ENCODE assay signal across 8 cellular contexts in the genomic region with DNA sequence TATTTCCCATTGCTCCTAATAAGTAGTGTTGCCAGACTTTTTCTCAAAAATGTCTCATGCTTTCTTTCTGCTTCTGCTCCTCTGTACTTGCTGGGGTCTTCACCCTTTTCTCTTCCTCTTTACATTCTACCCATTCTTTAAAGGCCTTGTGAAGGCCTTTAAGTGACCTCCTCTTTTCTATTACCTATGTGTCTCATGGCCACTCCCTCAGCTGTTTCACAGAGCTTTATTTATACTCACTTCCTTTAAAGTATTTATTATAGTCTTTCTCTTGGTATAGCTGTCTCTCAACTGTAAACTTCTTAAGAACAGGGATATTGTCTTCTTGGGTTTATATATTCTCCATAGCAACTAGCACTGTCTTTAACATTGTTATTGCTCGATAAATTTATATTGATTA. TPM values are rescaled to one million over a fixed set of nuclear protein-coding genes. Genes with fewer than 3 reads are reported as not detected.
DNase-seq lines count a peak whose midpoint lies in the region; ATAC-seq, FAIRE-seq and TF ChIP-seq lines count a peak whose summit lies in the region.

No MANE protein-coding gene starts in this region.

- no peaks in the 10 kb centered on the region for H3K27me3 ChIP-seq in thyroid gland

- peak overlapping the region in 2 of 3 donors; percentile 33 to 48 for H3K4me3 ChIP-seq in thyroid gland (replicated peaks in 1 of 3)

- H3K4me1 ChIP-seq in thyroid gland: peaks cover 0 to 3% of the 10 kb centered on the region in 2 donors

- no peak for TF ChIP-seq POLR2A in thyroid gland (IDR thresholded peaks at IDR 0.05)

- peak overlapping the region; percentile 45 for H3K27ac Mint-ChIP-seq in activated T-cell treated with anti-CD3 and anti-CD28 coated beads, Interleukin-2, amount 50 U/mL, for 24 hours
- H3K27ac Mint-ChIP-seq in activated T-helper 17 cell treated with anti-CD3 and anti-CD28 coated beads, Interleukin-2, amount 50 U/mL, for 72 hours: peak overlapping the region; percentile 92

- peaks cover 27% of the 10 kb centered on the region for H3K4me1 Mint-ChIP-seq in activated T-cell treated with anti-CD3 and anti-CD28 coated beads, Interleukin-2, amount 50 U/mL, for 24 hours (ENCODE audit: low read depth)
- H3K4me1 Mint-ChIP-seq in activated T-helper 17 cell treated with anti-CD3 and anti-CD28 coated beads, Interleukin-2, amount 50 U/mL, for 72 hours: peaks cover 6% of the 10 kb centered on the region

- H3K9me3 ChIP-seq in thyroid gland: no peaks in the 10 kb centered on the region

- peak; percentile 51 for FAIRE-seq in islet of Langerhans (lab: Jason Lieb, UNC)

- 26 to 34% methylated on average over 1 of the region's 1 CpG for WGBS in thyroid gland, 2 donors

- H3K4me3 Mint-ChIP-seq in activated T-cell treated with anti-CD3 and anti-CD28 coated beads, Interleukin-2, amount 50 U/mL, for 24 hours: peak overlapping the region; percentile 95
- H3K4me3 Mint-ChIP-seq in activated T-helper 17 cell treated with anti-CD3 and anti-CD28 coated beads, Interleukin-2, amount 50 U/mL, for 72 hours: peak overlapping the region; percentile 89

- no peak for ATAC-seq in activated T-helper 17 cell treated with anti-CD3 and anti-CD28 coated beads, Interleukin-2, amount 50 U/mL, for 72 hours (replicated peaks)
- ATAC-seq in GM21737 (IDR thresholded peaks at IDR 0.05; ENCODE audit: unreplicated experiment): no peak

- peaks cover 45% of the 10 kb centered on the region for H3K36me3 Mint-ChIP-seq in activated T-cell treated with anti-CD3 and anti-CD28 coated beads, Interleukin-2, amount 50 U/mL, for 24 hours (ENCODE audit: low read depth)
- H3K36me3 Mint-ChIP-seq in activated T-helper 17 cell treated with anti-CD3 and anti-CD28 coated beads, Interleukin-2, amount 50 U/mL, for 72 hours (ENCODE audit: low read depth): peaks cover 45% of the 10 kb centered on the region

- H3K9me3 Mint-ChIP-seq in activated T-cell treated with anti-CD3 and anti-CD28 coated beads, Interleukin-2, amount 50 U/mL, for 24 hours: no peaks in the 10 kb centered on the region
- no peaks in the 10 kb centered on the region for H3K9me3 Mint-ChIP-seq in activated T-helper 17 cell treated with anti-CD3 and anti-CD28 coated beads, Interleukin-2, amount 50 U/mL, for 72 hours

- intact Hi-C loops in thyroid gland (cut with DNase I): no loop called here

- H3K27me3 Mint-ChIP-seq in activated T-cell treated with anti-CD3 and anti-CD28 coated beads, Interleukin-2, amount 50 U/mL, for 24 hours: no peaks in the 10 kb centered on the region
- peaks cover 4% of the 10 kb centered on the region for H3K27me3 Mint-ChIP-seq in activated T-helper 17 cell treated with anti-CD3 and anti-CD28 coated beads, Interleukin-2, amount 50 U/mL, for 72 hours

- H3K36me3 ChIP-seq in thyroid gland: peaks cover 0 to 14% of the 10 kb centered on the region in 2 donors

- no peak for DNase-seq in activated T-cell treated with anti-CD3 and anti-CD28 coated beads, Interleukin-2, amount 50 U/mL, for 24 hours
- DNase-seq in activated T-cell treated with anti-CD3 and anti-CD28 coated beads, Interleukin-2, amount 50 U/mL, for 1 hour: no peak
- no peak for DNase-seq in thyroid gland
- DNase-seq in NCI-H2029 (lab: John Stamatoyannopoulos, UW): no peak
- no peak for DNase-seq in activated CD8-positive, alpha-beta memory T cell treated with anti-CD3 and anti-CD28 coated beads, Interleukin-2, amount 50 U/mL, for 4 hours

- peak overlapping the region in 1 of 3 donors; percentile 44 for H3K27ac ChIP-seq in thyroid gland

- TF ChIP-seq CTCF in thyroid gland (IDR thresholded peaks at IDR 0.05): no peak

RNA-seq across cellular contexts. Expression of a gene that starts 0.8 kb away (rescaled TPM):
- total RNA-seq in activated T-helper 17 cell treated with anti-CD3 and anti-CD28 coated beads, Interleukin-2, amount 50 U/mL, for 72 hours: 10 to 100 TPM; 13.0 to 18.7 TPM
- 10 to 100 TPM; 36.3 to 44.1 (median 39.2) TPM for total RNA-seq in thyroid gland

RNA-seq across cellular contexts. Expression of a gene that starts 24.5 kb away (rescaled TPM):
- total RNA-seq in activated T-helper 17 cell treated with anti-CD3 and anti-CD28 coated beads, Interleukin-2, amount 50 U/mL, for 72 hours: not detected
- under 1 TPM in 2 of 4 donors, not detected in 2; 0.67 to 0.93 TPM for total RNA-seq in thyroid gland
